ENCODE assay signal across 16 cellular contexts in the genomic region with DNA sequence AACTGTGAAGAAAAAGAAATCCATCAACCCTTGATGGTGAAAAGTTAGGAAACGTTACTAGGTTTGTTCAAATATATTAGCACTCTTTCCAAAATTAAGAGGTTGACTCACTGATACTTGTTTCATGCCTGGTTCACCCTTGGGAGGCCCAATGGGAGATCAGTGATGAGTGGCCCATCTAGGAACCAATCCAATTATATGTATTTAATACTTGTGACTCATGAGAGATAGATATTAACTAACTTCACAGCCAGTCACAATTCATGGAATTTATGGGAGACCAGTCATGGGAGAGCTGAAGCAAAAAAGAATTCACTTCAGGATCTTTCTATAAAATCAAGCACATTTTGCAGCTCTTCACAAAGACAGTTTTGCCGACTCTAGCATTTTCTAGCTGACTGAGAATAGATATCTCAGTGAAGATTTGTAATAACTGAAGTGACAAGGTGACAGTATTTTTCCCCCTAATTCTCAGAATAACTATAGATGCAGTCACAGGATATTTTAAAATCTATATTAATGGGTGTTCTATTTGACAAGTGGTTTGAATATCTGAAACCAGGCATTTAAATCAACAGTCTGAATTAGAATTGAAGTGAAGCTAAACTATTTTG.
DNase-seq lines count a peak whose midpoint lies in the region; ATAC-seq and TF ChIP-seq lines count a peak whose summit lies in the region.
"Had no signal": no experiment of that assay in that cellular context is flagged by ENCODE, and none has a peak within 500 bp of the region (broad histone marks: within the 10 kb centered on the region; RNA-seq: fewer than 3 reads in every experiment).

No MANE protein-coding gene starts in this region.

- peaks cover 4% of the 10 kb centered on the region for H3K36me3 Mint-ChIP-seq in activated T-helper 2 cell treated with anti-CD3 and anti-CD28 coated beads, Interferon-gamma antibody, Interleukin-2, Interleukin-4, amounts not matched to agents 10 μg/mL and 5 μg/mL and 100 μg/mL, durations not matched to agents 14 hours and 24 hours and 36 hours (ENCODE audit: low read depth)
- H3K36me3 Mint-ChIP-seq in GM23338 (ENCODE audit: low read depth), result no peaks in the 10 kb centered on the region

- no peaks in the 10 kb centered on the region for H3K27me3 ChIP-seq in GM23338 (ENCODE audit: insufficient read depth)
- H3K27me3 ChIP-seq: adrenal gland, BE2C had no signal

- H3K4me2 ChIP-seq in GM23338, result no peak overlapping the region

- TF ChIP-seq CTCF in fibroblast of the aortic adventitia (IDR thresholded peaks at IDR 0.05; ENCODE audit: insufficient read depth, low read length) (no peak), GM23338 (conservative IDR thresholded peaks at IDR 0.05; ENCODE audit: low read depth in 2 of 2) (no peak)

- H3K27ac ChIP-seq in GM23338 (ENCODE audit: low read depth), result no peak overlapping the region
- H3K27ac ChIP-seq: adrenal gland, parathyroid adenoma had no signal

- intact Hi-C loops in activated T-helper 2 cell treated with anti-CD3 and anti-CD28 coated beads, Interferon-gamma antibody, Interleukin-2, Interleukin-4, amounts not matched to agents 10 μg/mL and 5 μg/mL and 100 μg/mL, durations not matched to agents 14 hours and 24 hours and 36 hours (cut with micrococcal nuclease), result no loop called here

- no peak overlapping the region for H3K4me3 Mint-ChIP-seq in activated T-helper 2 cell treated with anti-CD3 and anti-CD28 coated beads, Interferon-gamma antibody, Interleukin-2, Interleukin-4, amounts not matched to agents 10 μg/mL and 5 μg/mL and 100 μg/mL, durations not matched to agents 14 hours and 24 hours and 36 hours (ENCODE audit: low read depth)
- no peak overlapping the region for H3K4me3 Mint-ChIP-seq in GM23338

- peaks cover 3% of the 10 kb centered on the region; the same call in 1 of the 2 replicates for H3K4me1 ChIP-seq in GM23338 (ENCODE audit: insufficient read depth)
- H3K4me1 ChIP-seq: adrenal gland, BE2C, parathyroid adenoma had no signal

- no peaks in the 10 kb centered on the region for H3K9me2 ChIP-seq in GM23338 (ENCODE audit: insufficient read depth)

- H4K20me1 ChIP-seq in GM23338 (replicated peaks; ENCODE audit: insufficient read depth), result no peaks in the 10 kb centered on the region

- H3F3A ChIP-seq in GM23338 (replicated peaks; ENCODE audit: low read depth), result no peaks in the 10 kb centered on the region

- H2AFZ ChIP-seq in GM23338, result no peak overlapping the region
- H2AFZ ChIP-seq: parathyroid adenoma had no signal

- ATAC-seq in GM18868 (IDR thresholded peaks at IDR 0.05; ENCODE audit: unreplicated experiment) (peak; percentile 61), SK-N-SH treated with all-trans-retinoic acid at 6 μM for 48 hours (peak; percentile 53), GM23338 (no peak)

- H3K4me3 ChIP-seq in fibroblast of the aortic adventitia (ENCODE audit: low read depth, low read length), result no peak overlapping the region
- H3K4me3 ChIP-seq in GM23338, result no peak overlapping the region
- H3K4me3 ChIP-seq: adrenal gland had no signal

- H3K27me3 Mint-ChIP-seq in activated T-helper 2 cell treated with anti-CD3 and anti-CD28 coated beads, Interferon-gamma antibody, Interleukin-2, Interleukin-4, amounts not matched to agents 10 μg/mL and 5 μg/mL and 100 μg/mL, durations not matched to agents 14 hours and 24 hours and 36 hours (ENCODE audit: low read depth), result no peaks in the 10 kb centered on the region
- no peaks in the 10 kb centered on the region for H3K27me3 Mint-ChIP-seq in GM23338 (ENCODE audit: insufficient read depth, low read depth, poor library complexity)

- DNase-seq in A172 (ENCODE audit: low spot score), result peak; percentile 13
- DNase-seq in fibroblast of the aortic adventitia (ENCODE audit: low read depth), result peak; percentile 93
- no peak for DNase-seq in activated T-cell treated with anti-CD3 and anti-CD28 coated beads, Interleukin-2, amount 50 U/mL, for 1 hour
- no peak for DNase-seq in activated T-helper 2 cell treated with anti-CD3 and anti-CD28 coated beads, Interferon-gamma antibody, Interleukin-2, Interleukin-4, amounts not matched to agents 10 μg/mL and 5 μg/mL and 100 μg/mL, durations not matched to agents 14 hours and 24 hours and 36 hours (ENCODE audit: low spot score)
- DNase-seq in GM23338 (ENCODE audit: low spot score), result no peak
- DNase-seq in ureter (ENCODE audit: low spot score), result no peak
- DNase-seq: adrenal gland, BE2C, GDM1, hypothalamus, NCI-H1048, NCI-H345, RPMI8226 had no signal

- no peaks in the 10 kb centered on the region for H3K9me3 Mint-ChIP-seq in activated T-helper 2 cell treated with anti-CD3 and anti-CD28 coated beads, Interferon-gamma antibody, Interleukin-2, Interleukin-4, amounts not matched to agents 10 μg/mL and 5 μg/mL and 100 μg/mL, durations not matched to agents 14 hours and 24 hours and 36 hours
- H3K9me3 Mint-ChIP-seq in GM23338, result no peaks in the 10 kb centered on the region

- H3K4me1 Mint-ChIP-seq in activated T-helper 2 cell treated with anti-CD3 and anti-CD28 coated beads, Interferon-gamma antibody, Interleukin-2, Interleukin-4, amounts not matched to agents 10 μg/mL and 5 μg/mL and 100 μg/mL, durations not matched to agents 14 hours and 24 hours and 36 hours (ENCODE audit: low read depth), result peaks cover 47% of the 10 kb centered on the region
- peaks cover 5% of the 10 kb centered on the region; the same call in 2 of the 3 replicates for H3K4me1 Mint-ChIP-seq in GM23338

- no peak overlapping the region for H3K27ac Mint-ChIP-seq in activated T-helper 2 cell treated with anti-CD3 and anti-CD28 coated beads, Interferon-gamma antibody, Interleukin-2, Interleukin-4, amounts not matched to agents 10 μg/mL and 5 μg/mL and 100 μg/mL, durations not matched to agents 14 hours and 24 hours and 36 hours
- H3K27ac Mint-ChIP-seq in GM23338, result no peak overlapping the region

- no peaks in the 10 kb centered on the region for H3K79me2 ChIP-seq in GM23338 (replicated peaks; ENCODE audit: insufficient read depth)
- H3K79me2 ChIP-seq: parathyroid adenoma had no signal

- H3K36me3 ChIP-seq in GM23338 (ENCODE audit: insufficient read depth), result no peaks in the 10 kb centered on the region
- H3K36me3 ChIP-seq: adrenal gland, BE2C had no signal

TF ChIP-seq in SK-N-SH treated with all-trans-retinoic acid at 6 μM for 48 hours, 23 proteins besides CTCF, POLR2A, EP300 and RAD21 (continues in another document):
- TF ChIP-seq, protein P1, sequence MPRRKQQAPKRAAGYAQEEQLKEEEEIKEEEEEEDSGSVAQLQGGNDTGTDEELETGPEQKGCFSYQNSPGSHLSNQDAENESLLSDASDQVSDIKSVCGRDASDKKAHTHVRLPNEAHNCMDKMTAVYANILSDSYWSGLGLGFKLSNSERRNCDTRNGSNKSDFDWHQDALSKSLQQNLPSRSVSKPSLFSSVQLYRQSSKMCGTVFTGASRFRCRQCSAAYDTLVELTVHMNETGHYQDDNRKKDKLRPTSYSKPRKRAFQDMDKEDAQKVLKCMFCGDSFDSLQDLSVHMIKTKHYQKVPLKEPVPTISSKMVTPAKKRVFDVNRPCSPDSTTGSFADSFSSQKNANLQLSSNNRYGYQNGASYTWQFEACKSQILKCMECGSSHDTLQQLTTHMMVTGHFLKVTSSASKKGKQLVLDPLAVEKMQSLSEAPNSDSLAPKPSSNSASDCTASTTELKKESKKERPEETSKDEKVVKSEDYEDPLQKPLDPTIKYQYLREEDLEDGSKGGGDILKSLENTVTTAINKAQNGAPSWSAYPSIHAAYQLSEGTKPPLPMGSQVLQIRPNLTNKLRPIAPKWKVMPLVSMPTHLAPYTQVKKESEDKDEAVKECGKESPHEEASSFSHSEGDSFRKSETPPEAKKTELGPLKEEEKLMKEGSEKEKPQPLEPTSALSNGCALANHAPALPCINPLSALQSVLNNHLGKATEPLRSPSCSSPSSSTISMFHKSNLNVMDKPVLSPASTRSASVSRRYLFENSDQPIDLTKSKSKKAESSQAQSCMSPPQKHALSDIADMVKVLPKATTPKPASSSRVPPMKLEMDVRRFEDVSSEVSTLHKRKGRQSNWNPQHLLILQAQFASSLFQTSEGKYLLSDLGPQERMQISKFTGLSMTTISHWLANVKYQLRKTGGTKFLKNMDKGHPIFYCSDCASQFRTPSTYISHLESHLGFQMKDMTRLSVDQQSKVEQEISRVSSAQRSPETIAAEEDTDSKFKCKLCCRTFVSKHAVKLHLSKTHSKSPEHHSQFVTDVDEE (CRISPR knock-in tag; IDR thresholded peaks at IDR 0.05), result no peak

TF ChIP-seq in GM23338, 12 proteins besides CTCF, POLR2A, EP300 and RAD21:
- no peak for TF ChIP-seq CREB1 (CRISPR knock-in tag; IDR thresholded peaks at IDR 0.05; ENCODE audit: low read depth)
- TF ChIP-seq STAT1 (IDR thresholded peaks at IDR 0.05; ENCODE audit: unreplicated experiment), result no peak
- no peak for TF ChIP-seq ZNF114 (CRISPR knock-in tag; IDR thresholded peaks at IDR 0.05)
- no peak for TF ChIP-seq ZNF331 (CRISPR knock-in tag; IDR thresholded peaks at IDR 0.05; ENCODE audit: low read depth)
- TF ChIP-seq EZH2 (IDR thresholded peaks at IDR 0.05; ENCODE audit: low read depth, unreplicated experiment), result no peak
TF ChIP-seq in GM23338: peak in this region for 0.

Comparison
In these comparisons a context has a peak if more than half of its experiments do, and no peak if none do; other contexts are left out.
1. DNase-seq: peak in A172 (single experiment) and fibroblast of the aortic adventitia (single experiment); none in activated T-cell treated with anti-CD3 and anti-CD28 coated beads, Interleukin-2, amount 50 U/mL, for 1 hour (single experiment), activated T-helper 2 cell treated with anti-CD3 and anti-CD28 coated beads, Interferon-gamma antibody, Interleukin-2, Interleukin-4, amounts not matched to agents 10 μg/mL and 5 μg/mL and 100 μg/mL, durations not matched to agents 14 hours and 24 hours and 36 hours (single experiment), GM23338 (single experiment) and ureter (single experiment).